12 cellular contexts compared by ENCODE assay signal in genomic region chr15:70240082-70240481, GRCh38.
DNase-seq lines count a peak whose midpoint lies in the region; ATAC-seq lines count a peak whose summit lies in the region.
"Had no signal": no experiment of that assay in that cellular context is flagged by ENCODE, and none has a peak within 500 bp of the region (broad histone marks: within the 10 kb centered on the region; RNA-seq: fewer than 3 reads in every experiment).

No MANE protein-coding gene starts in this region.

- DNase-seq in effector memory CD8-positive, alpha-beta T cell: no peak
- no peak for DNase-seq in dedifferentiated amniotic fluid mesenchymal stem cell (ENCODE audit: extremely low spot score)
- DNase-seq in HUDEP-2 (lab: John Stamatoyannopoulos, UW; ENCODE audit: unreplicated experiment in 76 of 76): no peak
- DNase-seq in DMS114 treated with DMSO at 0.1 percent for 48 hours (lab: John Stamatoyannopoulos, UW; ENCODE audit: unreplicated experiment): no peak
- DNase-seq in activated T-helper 1 cell treated with anti-CD3 and anti-CD28 coated beads, Interleukin-12 subunit alpha, Interleukin-12 subunit beta, Interleukin-2, Interleukin-4 antibody, amounts not matched to agents 30 ng/mL and 10 ng/mL and 1 ng/mL, durations not matched to agents 14 hours and 24 hours and 36 hours (ENCODE audit: low spot score): no peak
- DNase-seq: Caco-2, heart right ventricle, mesenchymal stem cell had no signal

- peaks cover 0 to 2% of the 10 kb centered on the region in 2 donors for H3K4me1 Mint-ChIP-seq in effector memory CD8-positive, alpha-beta T cell (ENCODE audit: low read depth in 2 of 2)
- H3K4me1 Mint-ChIP-seq in activated T-helper 1 cell treated with anti-CD3 and anti-CD28 coated beads, Interleukin-12 subunit alpha, Interleukin-12 subunit beta, Interleukin-2, Interleukin-4 antibody, amounts not matched to agents 30 ng/mL and 10 ng/mL and 1 ng/mL, durations not matched to agents 14 hours and 24 hours and 36 hours (ENCODE audit: low read depth): peaks cover 44% of the 10 kb centered on the region

- no peak overlapping the region for H3K27ac Mint-ChIP-seq in effector memory CD8-positive, alpha-beta T cell
- H3K27ac Mint-ChIP-seq in activated T-helper 1 cell treated with anti-CD3 and anti-CD28 coated beads, Interleukin-12 subunit alpha, Interleukin-12 subunit beta, Interleukin-2, Interleukin-4 antibody, amounts not matched to agents 30 ng/mL and 10 ng/mL and 1 ng/mL, durations not matched to agents 14 hours and 24 hours and 36 hours: no peak overlapping the region
- H3K27ac Mint-ChIP-seq: activated naive CD8-positive, alpha-beta T cell had no signal

- no peak overlapping the region for H3K4me3 Mint-ChIP-seq in effector memory CD8-positive, alpha-beta T cell
- H3K4me3 Mint-ChIP-seq in activated T-helper 1 cell treated with anti-CD3 and anti-CD28 coated beads, Interleukin-12 subunit alpha, Interleukin-12 subunit beta, Interleukin-2, Interleukin-4 antibody, amounts not matched to agents 30 ng/mL and 10 ng/mL and 1 ng/mL, durations not matched to agents 14 hours and 24 hours and 36 hours: no peak overlapping the region
- H3K4me3 Mint-ChIP-seq: activated naive CD8-positive, alpha-beta T cell had no signal

- peaks cover 5 to 17% of the 10 kb centered on the region in 2 donors for H3K27me3 Mint-ChIP-seq in effector memory CD8-positive, alpha-beta T cell
- peaks cover 39% of the 10 kb centered on the region for H3K27me3 Mint-ChIP-seq in activated T-helper 1 cell treated with anti-CD3 and anti-CD28 coated beads, Interleukin-12 subunit alpha, Interleukin-12 subunit beta, Interleukin-2, Interleukin-4 antibody, amounts not matched to agents 30 ng/mL and 10 ng/mL and 1 ng/mL, durations not matched to agents 14 hours and 24 hours and 36 hours (ENCODE audit: insufficient read depth)
- H3K27me3 Mint-ChIP-seq: activated naive CD8-positive, alpha-beta T cell had no signal

- H3K9me3 Mint-ChIP-seq in effector memory CD8-positive, alpha-beta T cell: no peaks in the 10 kb centered on the region
- no peaks in the 10 kb centered on the region for H3K9me3 Mint-ChIP-seq in activated T-helper 1 cell treated with anti-CD3 and anti-CD28 coated beads, Interleukin-12 subunit alpha, Interleukin-12 subunit beta, Interleukin-2, Interleukin-4 antibody, amounts not matched to agents 30 ng/mL and 10 ng/mL and 1 ng/mL, durations not matched to agents 14 hours and 24 hours and 36 hours

- ATAC-seq in GM18511 (IDR thresholded peaks at IDR 0.05; ENCODE audit: unreplicated experiment) (peak; percentile 79), GM21360 (IDR thresholded peaks at IDR 0.05; ENCODE audit: unreplicated experiment) (peak; percentile 79), HG03064 (IDR thresholded peaks at IDR 0.05; ENCODE audit: low read depth, unreplicated experiment) (peak; percentile 71)
- peak; percentile 66 for ATAC-seq in effector memory CD8-positive, alpha-beta T cell (replicated peaks)
- ATAC-seq: heart right ventricle had no signal

- intact Hi-C loops in activated T-helper 1 cell treated with anti-CD3 and anti-CD28 coated beads, Interleukin-12 subunit alpha, Interleukin-12 subunit beta, Interleukin-2, Interleukin-4 antibody, amounts not matched to agents 30 ng/mL and 10 ng/mL and 1 ng/mL, durations not matched to agents 14 hours and 24 hours and 36 hours (cut with micrococcal nuclease): no loop called here

- H3K36me3 Mint-ChIP-seq in effector memory CD8-positive, alpha-beta T cell (ENCODE audit: insufficient read depth): no peaks in the 10 kb centered on the region
- peaks cover 2% of the 10 kb centered on the region for H3K36me3 Mint-ChIP-seq in activated T-helper 1 cell treated with anti-CD3 and anti-CD28 coated beads, Interleukin-12 subunit alpha, Interleukin-12 subunit beta, Interleukin-2, Interleukin-4 antibody, amounts not matched to agents 30 ng/mL and 10 ng/mL and 1 ng/mL, durations not matched to agents 14 hours and 24 hours and 36 hours (ENCODE audit: low read depth)
